1 cellular context compared by ENCODE assay signal in the genomic region with DNA sequence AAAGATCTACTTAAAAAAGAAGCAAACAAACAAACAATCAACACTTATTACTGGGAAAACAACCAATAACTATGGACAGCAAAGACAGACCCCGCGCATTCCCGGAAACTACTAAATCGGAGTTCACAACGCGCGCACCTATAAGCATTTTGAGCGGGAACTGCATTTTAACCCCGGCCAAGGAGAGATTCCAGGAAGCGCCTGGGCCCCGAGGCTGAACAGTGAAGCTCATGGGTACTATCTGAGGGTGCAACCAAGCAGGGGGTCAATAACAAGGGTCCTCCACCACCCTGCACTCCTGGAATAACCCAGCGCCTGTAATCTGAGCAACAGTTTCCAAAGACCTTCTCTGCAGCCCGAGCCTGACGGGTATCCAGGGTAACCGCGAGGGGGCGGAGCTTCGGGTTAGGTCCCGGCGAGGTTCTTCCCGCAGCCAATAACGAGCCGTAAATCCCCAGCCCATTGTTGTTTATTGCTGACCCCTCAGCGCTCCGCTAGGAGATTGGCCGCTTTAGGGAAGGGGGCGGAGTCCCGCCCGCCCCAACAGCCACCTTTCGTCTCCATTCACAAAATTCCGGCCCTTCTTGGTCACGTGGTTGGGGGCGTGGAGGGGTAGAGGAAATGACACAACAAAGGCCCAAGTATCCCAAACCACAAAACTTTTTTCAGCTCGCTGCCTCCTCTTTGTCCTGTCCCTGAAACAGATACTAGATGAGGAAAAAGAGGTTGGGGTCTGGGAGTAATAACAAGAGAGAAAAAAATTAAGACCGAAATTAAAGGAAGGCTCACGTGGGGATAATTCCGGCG.
A peak's percentile ranks its signal among the peaks of the same experiment; 100 is the strongest.
TF ChIP-seq lines count a peak whose summit lies in the region.

No MANE protein-coding gene starts in this region.

TF ChIP-seq in HEK293, 187 proteins besides CTCF, POLR2A, EP300 and RAD21 (continued from another document):
- TF ChIP-seq, protein P1, sequence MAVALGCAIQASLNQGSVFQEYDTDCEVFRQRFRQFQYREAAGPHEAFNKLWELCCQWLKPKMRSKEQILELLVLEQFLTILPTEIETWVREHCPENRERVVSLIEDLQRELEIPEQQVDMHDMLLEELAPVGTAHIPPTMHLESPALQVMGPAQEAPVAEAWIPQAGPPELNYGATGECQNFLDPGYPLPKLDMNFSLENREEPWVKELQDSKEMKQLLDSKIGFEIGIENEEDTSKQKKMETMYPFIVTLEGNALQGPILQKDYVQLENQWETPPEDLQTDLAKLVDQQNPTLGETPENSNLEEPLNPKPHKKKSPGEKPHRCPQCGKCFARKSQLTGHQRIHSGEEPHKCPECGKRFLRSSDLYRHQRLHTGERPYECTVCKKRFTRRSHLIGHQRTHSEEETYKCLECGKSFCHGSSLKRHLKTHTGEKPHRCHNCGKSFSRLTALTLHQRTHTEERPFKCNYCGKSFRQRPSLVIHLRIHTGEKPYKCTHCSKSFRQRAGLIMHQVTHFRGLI (tag by site-specific recombination; IDR thresholded peaks at IDR 0.05) = no peak
- TF ChIP-seq ZBTB20 (tag by site-specific recombination; IDR thresholded peaks at IDR 0.05) (peak; percentile 1; the same call in 1 of the 2 replicates), KLF10 (tag by site-specific recombination; IDR thresholded peaks at IDR 0.05) (peak; percentile 66), ZNF248 (tag by site-specific recombination; IDR thresholded peaks at IDR 0.05) (no peak)
- TF ChIP-seq, protein P2, sequence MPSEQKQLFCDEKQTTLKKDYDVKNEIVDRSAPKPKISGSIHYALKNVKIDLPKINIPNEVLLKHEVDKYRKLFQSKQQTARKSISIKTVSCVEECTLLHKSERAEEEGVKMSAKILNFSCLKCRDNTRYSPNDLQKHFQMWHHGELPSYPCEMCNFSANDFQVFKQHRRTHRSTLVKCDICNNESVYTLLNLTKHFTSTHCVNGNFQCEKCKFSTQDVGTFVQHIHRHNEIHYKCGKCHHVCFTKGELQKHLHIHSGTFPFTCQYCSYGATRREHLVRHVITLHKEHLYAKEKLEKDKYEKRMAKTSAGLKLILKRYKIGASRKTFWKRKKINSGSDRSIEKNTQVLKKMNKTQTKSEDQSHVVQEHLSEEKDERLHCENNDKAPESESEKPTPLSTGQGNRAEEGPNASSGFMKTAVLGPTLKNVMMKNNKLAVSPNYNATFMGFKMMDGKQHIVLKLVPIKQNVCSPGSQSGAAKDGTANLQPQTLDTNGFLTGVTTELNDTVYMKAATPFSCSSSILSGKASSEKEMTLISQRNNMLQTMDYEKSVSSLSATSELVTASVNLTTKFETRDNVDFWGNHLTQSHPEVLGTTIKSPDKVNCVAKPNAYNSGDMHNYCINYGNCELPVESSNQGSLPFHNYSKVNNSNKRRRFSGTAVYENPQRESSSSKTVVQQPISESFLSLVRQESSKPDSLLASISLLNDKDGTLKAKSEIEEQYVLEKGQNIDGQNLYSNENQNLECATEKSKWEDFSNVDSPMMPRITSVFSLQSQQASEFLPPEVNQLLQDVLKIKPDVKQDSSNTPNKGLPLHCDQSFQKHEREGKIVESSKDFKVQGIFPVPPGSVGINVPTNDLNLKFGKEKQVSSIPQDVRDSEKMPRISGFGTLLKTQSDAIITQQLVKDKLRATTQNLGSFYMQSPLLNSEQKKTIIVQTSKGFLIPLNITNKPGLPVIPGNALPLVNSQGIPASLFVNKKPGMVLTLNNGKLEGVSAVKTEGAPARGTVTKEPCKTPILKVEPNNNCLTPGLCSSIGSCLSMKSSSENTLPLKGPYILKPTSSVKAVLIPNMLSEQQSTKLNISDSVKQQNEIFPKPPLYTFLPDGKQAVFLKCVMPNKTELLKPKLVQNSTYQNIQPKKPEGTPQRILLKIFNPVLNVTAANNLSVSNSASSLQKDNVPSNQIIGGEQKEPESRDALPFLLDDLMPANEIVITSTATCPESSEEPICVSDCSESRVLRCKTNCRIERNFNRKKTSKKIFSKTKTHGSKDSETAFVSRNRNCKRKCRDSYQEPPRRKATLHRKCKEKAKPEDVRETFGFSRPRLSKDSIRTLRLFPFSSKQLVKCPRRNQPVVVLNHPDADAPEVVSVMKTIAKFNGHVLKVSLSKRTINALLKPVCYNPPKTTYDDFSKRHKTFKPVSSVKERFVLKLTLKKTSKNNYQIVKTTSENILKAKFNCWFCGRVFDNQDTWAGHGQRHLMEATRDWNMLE (tag by site-specific recombination; conservative IDR thresholded peaks at IDR 0.05; ENCODE audit: low read depth) = peak; percentile 62; the same call in 1 of the 2 replicates
